ENCODE assay signal across 17 cellular contexts in genomic region chr1:205204552-205204951, GRCh38. TPM values are rescaled to one million over a fixed set of nuclear protein-coding genes. Genes with fewer than 3 reads are reported as not detected.
A peak's percentile ranks its signal among the peaks of the same experiment; 100 is the strongest.
DNase-seq lines count a peak whose midpoint lies in the region; ATAC-seq, FAIRE-seq and TF ChIP-seq lines count a peak whose summit lies in the region.
"Had no signal": no experiment of that assay in that cellular context is flagged by ENCODE, and none has a peak within 500 bp of the region (broad histone marks: within the 10 kb centered on the region; RNA-seq: fewer than 3 reads in every experiment).

No MANE protein-coding gene starts in this region.

- no peak overlapping the region for H3K14ac ChIP-seq in IMR-90 (replicated peaks; ENCODE audit: low read depth, low read length)

- H4K20me1 ChIP-seq in IMR-90 (ENCODE audit: insufficient read depth, low read length): peaks cover 8% of the 10 kb centered on the region; the same call in 1 of the 2 replicates

- H3K27me3 Mint-ChIP-seq in nephron progenitor cell (ENCODE audit: low read depth, poor library complexity): peaks cover 3% of the 10 kb centered on the region
- H3K27me3 Mint-ChIP-seq: CD4-positive, alpha-beta T cell had no signal

- in situ Hi-C loops in IMR-90 (cut with MboI; ENCODE audit: low sequenced_read_pairs): no loop called here

- H4K5ac ChIP-seq in IMR-90 (ENCODE audit: low read depth, low read length): no peak overlapping the region

- no peaks in the 10 kb centered on the region for H3K36me3 ChIP-seq in IMR-90 (ENCODE audit: control insufficient read depth, insufficient read depth, low read length)
- H3K36me3 ChIP-seq: tibial artery had no signal

- peaks cover 7% of the 10 kb centered on the region for H3K4me1 ChIP-seq in IMR-90 (ENCODE audit: control insufficient read depth, insufficient read depth, low read length)

- H3K4me2 ChIP-seq in IMR-90 (ENCODE audit: low read depth, low read length): no peak overlapping the region
- H3K4me2 ChIP-seq: GM23338 had no signal

- H3K9me3 ChIP-seq in IMR-90 (ENCODE audit: control insufficient read depth, insufficient read depth, low read length): no peaks in the 10 kb centered on the region
- H3K9me3 ChIP-seq: tibial artery had no signal

- dilution Hi-C loops in IMR-90 (cut with HindIII; ENCODE audit: low sequenced_read_pairs, unreplicated experiment): no loop called here

- no peak overlapping the region for H3K23ac ChIP-seq in IMR-90 (ENCODE audit: low read depth, low read length)

- intact Hi-C loops in IMR-90 (cut with micrococcal nuclease): no loop called here

- no peaks in the 10 kb centered on the region for H3K9me3 Mint-ChIP-seq in nephron progenitor cell
- H3K9me3 Mint-ChIP-seq: CD4-positive, alpha-beta T cell; GM23338 had no signal

- no peak for FAIRE-seq in GM12891 (lab: Jason Lieb, UNC)
- FAIRE-seq: endometrium had no signal

- peak overlapping the region; percentile 90 for H3K27ac Mint-ChIP-seq in nephron progenitor cell
- H3K27ac Mint-ChIP-seq: CD4-positive, alpha-beta T cell; GM23338 had no signal

- peaks cover 22 to 60% of the 10 kb centered on the region in 2 experiments for H3K79me1 ChIP-seq in IMR-90 (ENCODE audit: low read depth in 1 of 2, low read length in 2 of 2)

- H3K4me3 Mint-ChIP-seq in nephron progenitor cell: no peak overlapping the region
- H3K4me3 Mint-ChIP-seq: CD4-positive, alpha-beta T cell; GM23338 had no signal

- H3K4me3 ChIP-seq in IMR-90 (ENCODE audit: insufficient read depth, low read depth, low read length): no peak overlapping the region
- H3K4me3 ChIP-seq: GM23338, tibial artery had no signal

- no peak overlapping the region for H2AK5ac ChIP-seq in IMR-90 (ENCODE audit: low read depth, low read length)

- no peaks in the 10 kb centered on the region for H3K27me3 ChIP-seq in IMR-90 (ENCODE audit: control insufficient read depth, insufficient read depth, low read length)
- H3K27me3 ChIP-seq: tibial artery had no signal

- peak; percentile 57 for DNase-seq in EL
- DNase-seq in IMR-90: peak; percentile 54
- peak; percentile 35 for DNase-seq in amniotic epithelial cell (ENCODE audit: low read depth)
- no peak for DNase-seq in nephron progenitor cell
- no peak for DNase-seq in GM12891 (ENCODE audit: insufficient read length, low spot score)
- no peak for DNase-seq in NCI-H187 (lab: John Stamatoyannopoulos, UW)
- DNase-seq: CD4-positive, alpha-beta T cell; cerebellar nuclear complex; DMS79 treated with DMSO at 0.1 percent for 48 hours; mesendoderm; NCI-H1092; NCI-H774; right cardiac atrium; tibial artery had no signal

- H4K8ac ChIP-seq in IMR-90 (ENCODE audit: low read depth in 2 of 2, low read length in 2 of 2): no peak overlapping the region

- no peak for TF ChIP-seq POLR2A in IMR-90 (IDR thresholded peaks at IDR 0.05; ENCODE audit: low read depth, low read length)
- TF ChIP-seq POLR2A in GM12891 (IDR thresholded peaks at IDR 0.05; ENCODE audit: low read depth, low read length): no peak

- TF ChIP-seq RAD21 in IMR-90 (IDR thresholded peaks at IDR 0.05; ENCODE audit: low read length): no peak

- POLR2A ChIA-PET in IMR-90 (lab: Charles Lee; ENCODE audit: unreplicated experiment): no interaction called here

- H2BK20ac ChIP-seq in IMR-90 (ENCODE audit: low read depth, low read length): no peak overlapping the region

- H3K56ac ChIP-seq in IMR-90 (ENCODE audit: extremely low read depth, insufficient read depth, low read length): no peak overlapping the region

- H3K4ac ChIP-seq in IMR-90 (ENCODE audit: low read depth, low read length): no peak overlapping the region

- no peak overlapping the region for H2AK9ac ChIP-seq in IMR-90 (replicated peaks; ENCODE audit: low read depth, low read length, poor library complexity)

- H3K9me1 ChIP-seq in IMR-90 (ENCODE audit: insufficient read depth, low read length): peaks cover 10% of the 10 kb centered on the region; the same call in 1 of the 2 replicates

- H2BK5ac ChIP-seq in IMR-90 (ENCODE audit: low read depth, low read length, poor library complexity, severe bottlenecking): peak overlapping the region; percentile 48

- no peak overlapping the region for H2BK120ac ChIP-seq in IMR-90 (ENCODE audit: low read depth, low read length)

- no peak overlapping the region for H2BK15ac ChIP-seq in IMR-90 (ENCODE audit: low read depth, low read length)

- no peak overlapping the region for H3K27ac ChIP-seq in IMR-90 (ENCODE audit: insufficient read depth, low read length)
- H3K27ac ChIP-seq: tibial artery had no signal

- H3K9ac ChIP-seq in IMR-90 (ENCODE audit: low read depth, low read length): no peak overlapping the region

- CTCF ChIA-PET in IMR-90 (lab: Yijun Ruan, JAX): no interaction called here

- H4K91ac ChIP-seq in IMR-90 (ENCODE audit: insufficient read depth, low read depth, low read length): no peak overlapping the region

- no peaks in the 10 kb centered on the region for H3K36me3 Mint-ChIP-seq in nephron progenitor cell (ENCODE audit: low read depth)

- H3K4me1 Mint-ChIP-seq in nephron progenitor cell: peaks cover 40% of the 10 kb centered on the region

- H3K18ac ChIP-seq in IMR-90 (ENCODE audit: low read depth, low read length): no peak overlapping the region

- TF ChIP-seq CTCF in IMR-90 (conservative IDR thresholded peaks at IDR 0.05; ENCODE audit: low read depth, low read length): no peak
- no peak for TF ChIP-seq CTCF in nephron progenitor cell (IDR thresholded peaks at IDR 0.05)

- no peak overlapping the region for H2AFZ ChIP-seq in IMR-90 (replicated peaks; ENCODE audit: low read length, poor library complexity)
- H2AFZ ChIP-seq: GM23338 had no signal

- no TSS peak for BruUV-seq in IMR-90 (replicated peaks; lab: Mats Ljungman, UMichigan)

- ATAC-seq in IMR-90 (ENCODE audit: low read depth): peak; percentile 85
- no peak for ATAC-seq in GM21737 (IDR thresholded peaks at IDR 0.05; ENCODE audit: unreplicated experiment)
- ATAC-seq: GM23338 had no signal

TF ChIP-seq in IMR-90, 13 proteins besides CTCF, POLR2A, EP300 and RAD21 (continues in another document):
- TF ChIP-seq USF2 (IDR thresholded peaks at IDR 0.05; ENCODE audit: low read depth, low read length): no peak
- no peak for TF ChIP-seq BHLHE40 (IDR thresholded peaks at IDR 0.05; ENCODE audit: low read depth, low read length)
- no peak for TF ChIP-seq FOS (IDR thresholded peaks at IDR 0.05; ENCODE audit: low read depth, low read length)
- no peak for TF ChIP-seq RFX5 (IDR thresholded peaks at IDR 0.05; ENCODE audit: low read depth, low read length)
- no peak for TF ChIP-seq RCOR1 (IDR thresholded peaks at IDR 0.05; ENCODE audit: insufficient replicate concordance, low read length)
- TF ChIP-seq MXI1 (IDR thresholded peaks at IDR 0.05; ENCODE audit: borderline replicate concordance, low read depth, low read length): no peak
- TF ChIP-seq MAZ (IDR thresholded peaks at IDR 0.05; ENCODE audit: borderline replicate concordance, low read depth, low read length): no peak
- TF ChIP-seq CEBPB (IDR thresholded peaks at IDR 0.05; ENCODE audit: low read depth, low read length): no peak
- no peak for TF ChIP-seq CHD1 (IDR thresholded peaks at IDR 0.05; ENCODE audit: low read depth, low read length)

TF ChIP-seq in GM12891, 5 proteins besides CTCF, POLR2A, EP300 and RAD21:
- TF ChIP-seq TAF1 (IDR thresholded peaks at IDR 0.05; ENCODE audit: low read depth, low read length): no peak
- no peak for TF ChIP-seq POU2F2 (IDR thresholded peaks at IDR 0.05; ENCODE audit: low read depth, low read length)
- no peak for TF ChIP-seq POLR2AphosphoS5 (IDR thresholded peaks at IDR 0.05; ENCODE audit: low read depth, low read length)
- no peak for TF ChIP-seq PAX5 (IDR thresholded peaks at IDR 0.05; ENCODE audit: insufficient read depth, low read length, severe bottlenecking)
- no peak for TF ChIP-seq SPI1 (IDR thresholded peaks at IDR 0.05; ENCODE audit: low read depth, low read length)
TF ChIP-seq in GM12891: peak in this region for 0.

RNA-seq across cellular contexts. Expression of gene DSTYK, which starts 7.0 kb away (rescaled TPM):
- 18.3 and 19.2 TPM in 2 replicates for total RNA-seq in IMR-90 (2012; rRNA removed)
- polyA plus RNA-seq in IMR-90 (2012; rRNA removed): 7.2 and 8.0 TPM in 2 replicates
- polyA plus RNA-seq in IMR-90 (2012; cell fraction: cytosol; rRNA removed): 2.9 and 3.2 TPM in 2 replicates
- polyA plus RNA-seq in IMR-90 (2012; cell fraction: nucleus; rRNA removed; ENCODE audit: low replicate concordance): 1.8 and 5.1 TPM in 2 replicates
- 1.2 TPM for polyA plus RNA-seq in GM12891 (2012; ENCODE audit: low read depth, missing spikeins)

RNA-seq across cellular contexts. Expression of gene TMCC2, which starts 23.2 kb away (rescaled TPM):
- total RNA-seq in IMR-90 (2012; rRNA removed): 2.0 and 2.2 TPM in 2 replicates
- polyA plus RNA-seq in IMR-90 (2012; rRNA removed): 4.2 and 4.6 TPM in 2 replicates
- 4.5 and 5.0 TPM in 2 replicates for polyA plus RNA-seq in IMR-90 (2012; cell fraction: cytosol; rRNA removed)
- 4.4 and 7.7 TPM in 2 replicates for polyA plus RNA-seq in IMR-90 (2012; cell fraction: nucleus; rRNA removed; ENCODE audit: low replicate concordance)
- 0.46 TPM for polyA plus RNA-seq in GM12891 (2012; ENCODE audit: low read depth, missing spikeins)

Comparison
In these comparisons a context has a peak if more than half of its experiments do, and no peak if none do; other contexts are left out.
1. DNase-seq: peak in EL (single experiment), IMR-90 (single experiment) and amniotic epithelial cell (single experiment); none in nephron progenitor cell (single experiment), GM12891 (single experiment) and NCI-H187 (0 of 2).